In the genomic region with DNA sequence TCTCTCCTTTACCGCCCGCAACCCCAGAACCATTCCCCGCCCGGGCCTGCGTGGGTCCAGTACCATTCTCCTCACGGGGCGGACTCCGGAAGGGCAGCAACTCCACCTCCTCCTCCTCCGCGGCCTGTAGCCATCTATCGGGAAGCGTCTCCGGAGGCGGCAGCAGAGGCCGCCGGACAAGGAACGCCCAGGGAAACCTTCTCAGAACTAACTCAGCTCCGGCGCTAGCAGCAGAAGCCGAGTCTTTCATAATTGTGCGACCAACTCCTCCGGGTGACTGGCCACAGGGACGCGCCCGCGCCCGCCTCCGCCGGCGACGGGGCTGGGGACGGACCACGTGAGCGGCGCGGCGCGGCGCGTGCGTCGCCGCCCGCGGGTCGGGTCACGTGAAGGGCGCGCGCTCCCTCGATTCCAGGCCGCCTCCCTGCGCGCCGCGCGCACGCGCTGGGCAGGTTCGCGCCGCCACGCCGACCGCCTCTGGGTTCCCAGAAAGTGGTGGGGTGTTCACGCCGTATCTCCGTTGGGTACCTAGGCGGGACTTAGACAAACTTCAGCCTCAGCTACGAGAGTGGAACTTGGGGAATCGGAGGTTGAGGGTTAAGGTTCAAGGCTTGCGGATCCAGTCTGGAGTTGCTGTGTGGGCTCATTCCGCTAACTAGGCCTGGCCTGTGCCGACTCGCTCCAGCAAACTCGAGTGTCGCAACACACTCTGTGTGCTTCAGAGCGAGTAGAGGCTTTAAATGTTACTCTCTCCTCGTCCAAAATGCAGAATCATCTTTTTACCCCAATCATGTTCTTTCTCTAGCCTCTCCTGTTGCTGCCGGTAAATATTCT, we compare ENCODE assay signal across 1 cellular context.
TF ChIP-seq lines count a peak whose summit lies in the region.

A gene with protein sequence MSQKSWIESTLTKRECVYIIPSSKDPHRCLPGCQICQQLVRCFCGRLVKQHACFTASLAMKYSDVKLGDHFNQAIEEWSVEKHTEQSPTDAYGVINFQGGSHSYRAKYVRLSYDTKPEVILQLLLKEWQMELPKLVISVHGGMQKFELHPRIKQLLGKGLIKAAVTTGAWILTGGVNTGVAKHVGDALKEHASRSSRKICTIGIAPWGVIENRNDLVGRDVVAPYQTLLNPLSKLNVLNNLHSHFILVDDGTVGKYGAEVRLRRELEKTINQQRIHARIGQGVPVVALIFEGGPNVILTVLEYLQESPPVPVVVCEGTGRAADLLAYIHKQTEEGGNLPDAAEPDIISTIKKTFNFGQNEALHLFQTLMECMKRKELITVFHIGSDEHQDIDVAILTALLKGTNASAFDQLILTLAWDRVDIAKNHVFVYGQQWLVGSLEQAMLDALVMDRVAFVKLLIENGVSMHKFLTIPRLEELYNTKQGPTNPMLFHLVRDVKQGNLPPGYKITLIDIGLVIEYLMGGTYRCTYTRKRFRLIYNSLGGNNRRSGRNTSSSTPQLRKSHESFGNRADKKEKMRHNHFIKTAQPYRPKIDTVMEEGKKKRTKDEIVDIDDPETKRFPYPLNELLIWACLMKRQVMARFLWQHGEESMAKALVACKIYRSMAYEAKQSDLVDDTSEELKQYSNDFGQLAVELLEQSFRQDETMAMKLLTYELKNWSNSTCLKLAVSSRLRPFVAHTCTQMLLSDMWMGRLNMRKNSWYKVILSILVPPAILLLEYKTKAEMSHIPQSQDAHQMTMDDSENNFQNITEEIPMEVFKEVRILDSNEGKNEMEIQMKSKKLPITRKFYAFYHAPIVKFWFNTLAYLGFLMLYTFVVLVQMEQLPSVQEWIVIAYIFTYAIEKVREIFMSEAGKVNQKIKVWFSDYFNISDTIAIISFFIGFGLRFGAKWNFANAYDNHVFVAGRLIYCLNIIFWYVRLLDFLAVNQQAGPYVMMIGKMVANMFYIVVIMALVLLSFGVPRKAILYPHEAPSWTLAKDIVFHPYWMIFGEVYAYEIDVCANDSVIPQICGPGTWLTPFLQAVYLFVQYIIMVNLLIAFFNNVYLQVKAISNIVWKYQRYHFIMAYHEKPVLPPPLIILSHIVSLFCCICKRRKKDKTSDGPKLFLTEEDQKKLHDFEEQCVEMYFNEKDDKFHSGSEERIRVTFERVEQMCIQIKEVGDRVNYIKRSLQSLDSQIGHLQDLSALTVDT (N-terminal part only) (minus strand): TSS at position 330 of the 834 bp plus-strand sequence. CDS start 264 bp downstream, at position 66.

TF ChIP-seq in K562, 482 proteins besides CTCF, POLR2A, EP300 and RAD21 (continued from another document and continues in another):
- TF ChIP-seq ZNF740 (CRISPR knock-in tag; IDR thresholded peaks at IDR 0.05) (no peak; the same call in 1 of the 2 replicates), ZNF740 (tag; IDR thresholded peaks at IDR 0.05) (no peak), ZNF175 (CRISPR knock-in tag; IDR thresholded peaks at IDR 0.05; ENCODE audit: low read depth) (peak; percentile 24; the same call in 1 of the 2 replicates), SNRNP70 (optimal IDR thresholded peaks at IDR 0.05; ENCODE audit: low read depth, low read length) (no peak), SMARCB1 (IDR thresholded peaks at IDR 0.05; ENCODE audit: insufficient read length, low read depth) (no peak), CBX8 (IDR thresholded peaks at IDR 0.05; ENCODE audit: borderline replicate concordance, extremely low read depth, low read depth, low read length, poor library complexity, severe bottlenecking) (no peak), NR0B1 (IDR thresholded peaks at IDR 0.05; ENCODE audit: partially characterized antibody) (no peak), EWSR1 (IDR thresholded peaks at IDR 0.05; ENCODE audit: borderline replicate concordance, low read depth, partially characterized antibody) (no peak), MED1 (CRISPR knock-in tag; IDR thresholded peaks at IDR 0.05; ENCODE audit: borderline replicate concordance) (no peak), ETV1 (tag; conservative IDR thresholded peaks at IDR 0.05; ENCODE audit: low read depth) (peak; percentile 76), PTTG1 (tag; IDR thresholded peaks at IDR 0.05; ENCODE audit: low read depth) (no peak), ZNF764 (CRISPR knock-in tag; IDR thresholded peaks at IDR 0.05; ENCODE audit: low read depth) (no peak), RFX7 (CRISPR knock-in tag; IDR thresholded peaks at IDR 0.05) (no peak), ZNF507 (tag; conservative IDR thresholded peaks at IDR 0.05) (no peak), NFE2 (IDR thresholded peaks at IDR 0.05; ENCODE audit: low read depth) (peak; percentile 11; the same call in 1 of the 2 replicates), MAFK (IDR thresholded peaks at IDR 0.05; ENCODE audit: low read length) (0 out of 2 replicates have a peak, but pooled peaks have one; percentile 6), PREB (CRISPR knock-in tag; IDR thresholded peaks at IDR 0.05) (no peak), RBM22 (IDR thresholded peaks at IDR 0.05; ENCODE audit: low read depth, low read length, poor library complexity, severe bottlenecking) (no peak), ETS1 (conservative IDR thresholded peaks at IDR 0.05; ENCODE audit: control insufficient read depth, low read depth, low read length) (peak; percentile 75), PCBP2 (IDR thresholded peaks at IDR 0.05; ENCODE audit: low read depth, low read length, poor library complexity, severe bottlenecking) (no peak), KDM5B (IDR thresholded peaks at IDR 0.05; ENCODE audit: insufficient replicate concordance, low read depth, low read length) (peak; percentile 90), MEF2A (IDR thresholded peaks at IDR 0.05; ENCODE audit: control insufficient read depth, low read depth, low read length) (no peak), E2F5 (CRISPR knock-in tag; IDR thresholded peaks at IDR 0.05) (no peak), ZNF354B (CRISPR knock-in tag; IDR thresholded peaks at IDR 0.05) (no peak), NCOA2 (IDR thresholded peaks at IDR 0.05; ENCODE audit: partially characterized antibody in 2 of 2) (no peak), NR1H2 (CRISPR knock-in tag; IDR thresholded peaks at IDR 0.05) (no peak), BRCA1 (IDR thresholded peaks at IDR 0.05) (no peak), BRCA1 (CRISPR knock-in tag; IDR thresholded peaks at IDR 0.05) (no peak), RBM25 (IDR thresholded peaks at IDR 0.05; ENCODE audit: low read depth, low read length, severe bottlenecking) (no peak), XRCC3 (IDR thresholded peaks at IDR 0.05) (no peak), YY1 (IDR thresholded peaks at IDR 0.05; ENCODE audit: borderline replicate concordance in 1 of 3, control insufficient read depth in 1 of 3, extremely low read depth in 1 of 3, insufficient read depth in 3 of 3, insufficient read length in 1 of 3, insufficient replicate concordance in 2 of 3, low read depth in 1 of 3, low read length in 2 of 3) (peak in 2 of 3 experiments; percentile 52 to 55), MEF2D (tag; conservative IDR thresholded peaks at IDR 0.05; ENCODE audit: low read depth) (no peak), POLR2B (IDR thresholded peaks at IDR 0.05; ENCODE audit: low read depth, partially characterized antibody) (peak; percentile 84), RBM17 (IDR thresholded peaks at IDR 0.05; ENCODE audit: borderline replicate concordance, low read depth, low read length) (no peak), BRD4 (IDR thresholded peaks at IDR 0.05) (no peak)
- TF ChIP-seq, protein P1, sequence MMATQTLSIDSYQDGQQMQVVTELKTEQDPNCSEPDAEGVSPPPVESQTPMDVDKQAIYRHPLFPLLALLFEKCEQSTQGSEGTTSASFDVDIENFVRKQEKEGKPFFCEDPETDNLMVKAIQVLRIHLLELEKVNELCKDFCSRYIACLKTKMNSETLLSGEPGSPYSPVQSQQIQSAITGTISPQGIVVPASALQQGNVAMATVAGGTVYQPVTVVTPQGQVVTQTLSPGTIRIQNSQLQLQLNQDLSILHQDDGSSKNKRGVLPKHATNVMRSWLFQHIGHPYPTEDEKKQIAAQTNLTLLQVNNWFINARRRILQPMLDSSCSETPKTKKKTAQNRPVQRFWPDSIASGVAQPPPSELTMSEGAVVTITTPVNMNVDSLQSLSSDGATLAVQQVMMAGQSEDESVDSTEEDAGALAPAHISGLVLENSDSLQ (IDR thresholded peaks at IDR 0.05): no peak
- TF ChIP-seq, protein P2, sequence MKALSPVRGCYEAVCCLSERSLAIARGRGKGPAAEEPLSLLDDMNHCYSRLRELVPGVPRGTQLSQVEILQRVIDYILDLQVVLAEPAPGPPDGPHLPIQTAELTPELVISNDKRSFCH (CRISPR knock-in tag; IDR thresholded peaks at IDR 0.05): no peak
- TF ChIP-seq, protein P2 (tag; IDR thresholded peaks at IDR 0.05): no peak
- TF ChIP-seq, protein P3, sequence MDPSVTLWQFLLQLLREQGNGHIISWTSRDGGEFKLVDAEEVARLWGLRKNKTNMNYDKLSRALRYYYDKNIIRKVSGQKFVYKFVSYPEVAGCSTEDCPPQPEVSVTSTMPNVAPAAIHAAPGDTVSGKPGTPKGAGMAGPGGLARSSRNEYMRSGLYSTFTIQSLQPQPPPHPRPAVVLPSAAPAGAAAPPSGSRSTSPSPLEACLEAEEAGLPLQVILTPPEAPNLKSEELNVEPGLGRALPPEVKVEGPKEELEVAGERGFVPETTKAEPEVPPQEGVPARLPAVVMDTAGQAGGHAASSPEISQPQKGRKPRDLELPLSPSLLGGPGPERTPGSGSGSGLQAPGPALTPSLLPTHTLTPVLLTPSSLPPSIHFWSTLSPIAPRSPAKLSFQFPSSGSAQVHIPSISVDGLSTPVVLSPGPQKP (CRISPR knock-in tag; IDR thresholded peaks at IDR 0.05): no peak
- TF ChIP-seq, protein P4, sequence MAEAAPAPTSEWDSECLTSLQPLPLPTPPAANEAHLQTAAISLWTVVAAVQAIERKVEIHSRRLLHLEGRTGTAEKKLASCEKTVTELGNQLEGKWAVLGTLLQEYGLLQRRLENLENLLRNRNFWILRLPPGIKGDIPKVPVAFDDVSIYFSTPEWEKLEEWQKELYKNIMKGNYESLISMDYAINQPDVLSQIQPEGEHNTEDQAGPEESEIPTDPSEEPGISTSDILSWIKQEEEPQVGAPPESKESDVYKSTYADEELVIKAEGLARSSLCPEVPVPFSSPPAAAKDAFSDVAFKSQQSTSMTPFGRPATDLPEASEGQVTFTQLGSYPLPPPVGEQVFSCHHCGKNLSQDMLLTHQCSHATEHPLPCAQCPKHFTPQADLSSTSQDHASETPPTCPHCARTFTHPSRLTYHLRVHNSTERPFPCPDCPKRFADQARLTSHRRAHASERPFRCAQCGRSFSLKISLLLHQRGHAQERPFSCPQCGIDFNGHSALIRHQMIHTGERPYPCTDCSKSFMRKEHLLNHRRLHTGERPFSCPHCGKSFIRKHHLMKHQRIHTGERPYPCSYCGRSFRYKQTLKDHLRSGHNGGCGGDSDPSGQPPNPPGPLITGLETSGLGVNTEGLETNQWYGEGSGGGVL (CRISPR knock-in tag; IDR thresholded peaks at IDR 0.05): no peak
- TF ChIP-seq, protein P5, sequence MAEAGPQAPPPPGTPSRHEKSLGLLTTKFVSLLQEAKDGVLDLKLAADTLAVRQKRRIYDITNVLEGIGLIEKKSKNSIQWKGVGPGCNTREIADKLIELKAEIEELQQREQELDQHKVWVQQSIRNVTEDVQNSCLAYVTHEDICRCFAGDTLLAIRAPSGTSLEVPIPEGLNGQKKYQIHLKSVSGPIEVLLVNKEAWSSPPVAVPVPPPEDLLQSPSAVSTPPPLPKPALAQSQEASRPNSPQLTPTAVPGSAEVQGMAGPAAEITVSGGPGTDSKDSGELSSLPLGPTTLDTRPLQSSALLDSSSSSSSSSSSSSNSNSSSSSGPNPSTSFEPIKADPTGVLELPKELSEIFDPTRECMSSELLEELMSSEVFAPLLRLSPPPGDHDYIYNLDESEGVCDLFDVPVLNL (CRISPR knock-in tag; IDR thresholded peaks at IDR 0.05; ENCODE audit: low read depth): peak; percentile 79; the same call in 1 of the 2 replicates
